30 cellular contexts compared by ENCODE assay signal in genomic region chr4:152556814-152557213, GRCh38. TPM values are rescaled to one million over a fixed set of nuclear protein-coding genes. Genes with fewer than 3 reads are reported as not detected.
A peak's percentile ranks its signal among the peaks of the same experiment; 100 is the strongest.
DNase-seq lines count a peak whose midpoint lies in the region; ATAC-seq and TF ChIP-seq lines count a peak whose summit lies in the region.
"Had no signal": no experiment of that assay in that cellular context is flagged by ENCODE, and none has a peak within 500 bp of the region (broad histone marks: within the 10 kb centered on the region; RNA-seq: fewer than 3 reads in every experiment).

No MANE protein-coding gene starts in this region.

- no peak overlapping the region for H3K27ac ChIP-seq in HEK293 (ENCODE audit: extremely low read depth, low read depth, low read length)
- H3K27ac ChIP-seq in PC-9: no peak overlapping the region
- H3K27ac ChIP-seq: coronary artery, psoas muscle, sigmoid colon, uterus had no signal

- no peaks in the 10 kb centered on the region for H3K27me3 Mint-ChIP-seq in activated CD4-positive, alpha-beta T cell treated with anti-CD3 and anti-CD28 coated beads for 36 hours
- H3K27me3 Mint-ChIP-seq in naive thymus-derived CD8-positive, alpha-beta T cell: no peaks in the 10 kb centered on the region
- H3K27me3 Mint-ChIP-seq: naive thymus-derived CD4-positive, alpha-beta T cell had no signal

- H3K9me3 Mint-ChIP-seq in activated CD4-positive, alpha-beta T cell treated with anti-CD3 and anti-CD28 coated beads for 36 hours (ENCODE audit: low read depth): no peaks in the 10 kb centered on the region
- no peaks in the 10 kb centered on the region for H3K9me3 Mint-ChIP-seq in naive thymus-derived CD8-positive, alpha-beta T cell
- H3K9me3 Mint-ChIP-seq: mesothelial cell of epicardium; T-helper 2 cell treated with Interferon-gamma antibody and Interleukin-4, amounts not matched to agents 5 μg/mL and 100 μg/mL, for 36 hours had no signal

- peak overlapping the region; percentile 61 for H3K4me2 ChIP-seq in PC-9

- no peak overlapping the region for H3K4me3 Mint-ChIP-seq in activated CD4-positive, alpha-beta T cell treated with anti-CD3 and anti-CD28 coated beads for 36 hours
- H3K4me3 Mint-ChIP-seq in naive thymus-derived CD8-positive, alpha-beta T cell: no peak overlapping the region
- H3K4me3 Mint-ChIP-seq: mesothelial cell of epicardium had no signal

- no peaks in the 10 kb centered on the region for H3K36me3 ChIP-seq in HEK293 (ENCODE audit: control insufficient read depth in 2 of 2, insufficient read depth in 1 of 2, low read length in 2 of 2)
- H3K36me3 ChIP-seq in PC-9 (ENCODE audit: low read depth): no peaks in the 10 kb centered on the region
- no peaks in the 10 kb centered on the region for H3K36me3 ChIP-seq in mucosa of descending colon (ENCODE audit: low read depth)
- H3K36me3 ChIP-seq: sigmoid colon, uterus had no signal

- no peaks in the 10 kb centered on the region for H3K27me3 ChIP-seq in PC-9 (ENCODE audit: insufficient read depth, low read depth)
- H3K27me3 ChIP-seq: sigmoid colon, uterus had no signal

- POLR2A ChIA-PET in activated CD4-positive, alpha-beta T cell treated with anti-CD3 and anti-CD28 coated beads for 36 hours (lab: Charles Lee): no interaction called here
- POLR2A ChIA-PET in HEK293 (lab: Yijun Ruan, JAX): no interaction called here
- POLR2A ChIA-PET in PC-9 (lab: Charles Lee; ENCODE audit: unreplicated experiment): no interaction called here
- POLR2A ChIA-PET in naive thymus-derived CD8-positive, alpha-beta T cell (lab: Charles Lee): interaction anchor here (5.5 kb wide), 1 partner anchor 20 kb away, joined by 68 read pairs; the partner anchor contains the start of gene FBXW7

- H3K4me1 ChIP-seq in HEK293 (ENCODE audit: control insufficient read depth, insufficient read depth, low read length) (no peaks in the 10 kb centered on the region), PC-9 (replicated peaks; ENCODE audit: insufficient read depth) (no peaks in the 10 kb centered on the region), mucosa of descending colon (ENCODE audit: low read depth) (no peaks in the 10 kb centered on the region)
- H3K4me1 ChIP-seq: psoas muscle, sigmoid colon, uterus had no signal

- ATAC-seq in activated CD4-positive, alpha-beta T cell treated with anti-CD3 and anti-CD28 coated beads for 36 hours: no peak
- no peak for ATAC-seq in naive thymus-derived CD8-positive, alpha-beta T cell
- ATAC-seq in HG03565 (IDR thresholded peaks at IDR 0.05; ENCODE audit: unreplicated experiment) (no peak), mucosa of descending colon (no peak)
- ATAC-seq: activated naive CD4-positive, alpha-beta T cell treated with anti-CD3 and anti-CD28 coated beads, Interleukin-2, amount 50 U/mL, for 72 hours; naive thymus-derived CD4-positive, alpha-beta T cell; psoas muscle; SK-N-SH treated with all-trans-retinoic acid at 6 μM for 48 hours had no signal

- intact Hi-C loops in activated CD4-positive, alpha-beta T cell treated with anti-CD3 and anti-CD28 coated beads for 36 hours (cut with DNase I, micrococcal nuclease): no loop called here
- intact Hi-C loops in PC-9 (cut with micrococcal nuclease; ENCODE audit: unreplicated experiment): no loop called here
- intact Hi-C loops in mucosa of descending colon (cut with DNase I, micrococcal nuclease): no loop called here

- TF ChIP-seq CTCF in HEK293 (tag by site-specific recombination; IDR thresholded peaks at IDR 0.05) (no peak), PC-9 (conservative IDR thresholded peaks at IDR 0.05) (no peak), mucosa of descending colon (IDR thresholded peaks at IDR 0.05) (no peak)

- no peak overlapping the region for H3K4me3 ChIP-seq in HEK293 (ENCODE audit: low read depth, low read length)
- peak overlapping the region; percentile 39; the same call in 1 of the 2 replicates for H3K4me3 ChIP-seq in PC-9
- no peak overlapping the region for H3K4me3 ChIP-seq in mucosa of descending colon
- H3K4me3 ChIP-seq: coronary artery, psoas muscle, sigmoid colon, uterus had no signal

- peaks cover 50% of the 10 kb centered on the region for H3K4me1 Mint-ChIP-seq in activated CD4-positive, alpha-beta T cell treated with anti-CD3 and anti-CD28 coated beads for 36 hours
- peaks cover 19 to 42% (median 39%) of the 10 kb centered on the region in 4 donors for H3K4me1 Mint-ChIP-seq in naive thymus-derived CD8-positive, alpha-beta T cell
- H3K4me1 Mint-ChIP-seq: mesothelial cell of epicardium had no signal

- no peaks in the 10 kb centered on the region for H3K79me2 ChIP-seq in PC-9 (ENCODE audit: low read depth)

- no TSS peak for BruUV-seq in PC-9 (replicated peaks; lab: Mats Ljungman, UMichigan)

- H3K36me3 Mint-ChIP-seq in activated CD4-positive, alpha-beta T cell treated with anti-CD3 and anti-CD28 coated beads for 36 hours (ENCODE audit: low read depth): no peaks in the 10 kb centered on the region
- no peaks in the 10 kb centered on the region for H3K36me3 Mint-ChIP-seq in naive thymus-derived CD8-positive, alpha-beta T cell
- H3K36me3 Mint-ChIP-seq: mesothelial cell of epicardium had no signal

- peak overlapping the region; percentile 44 for H3K27ac Mint-ChIP-seq in activated CD4-positive, alpha-beta T cell treated with anti-CD3 and anti-CD28 coated beads for 36 hours
- H3K27ac Mint-ChIP-seq in naive thymus-derived CD8-positive, alpha-beta T cell: peak overlapping the region in 7 of 10 donors; percentile 7 to 89 (median 72)
- H3K27ac Mint-ChIP-seq: mesothelial cell of epicardium had no signal

- CTCF ChIA-PET in activated CD4-positive, alpha-beta T cell treated with anti-CD3 and anti-CD28 coated beads for 36 hours (lab: Charles Lee): interaction anchor here (0.6 to 1.2 kb wide), 2 partner anchors 11 to 12 kb away, joined by 3 to 4 read pairs; no protein-coding TSS in a partner anchor
- CTCF ChIA-PET in HEK293 (lab: Yijun Ruan, JAX): no interaction called here
- CTCF ChIA-PET in PC-9 (lab: Charles Lee): interaction anchor here (0.6 kb wide), 1 partner anchor 21 kb away, joined by 6 read pairs; no protein-coding TSS in a partner anchor

- no peak for DNase-seq in activated CD4-positive, alpha-beta T cell treated with anti-CD3 and anti-CD28 coated beads for 36 hours
- no peak for DNase-seq in activated CD4-positive, alpha-beta T cell treated with anti-CD3 and anti-CD28 coated beads, Interleukin-2, amount 50 U/mL, for 48 hours
- DNase-seq in PC-9 (no peak), mucosa of descending colon (no peak), NCI-H2029 treated with DMSO at 0.1 percent for 48 hours (lab: John Stamatoyannopoulos, UW) (no peak)
- DNase-seq in naive thymus-derived CD8-positive, alpha-beta T cell: no peak
- DNase-seq: 8988T; activated CD4-positive, alpha-beta T cell treated with anti-CD3 and anti-CD28 coated beads for 48 hours; aorta; DMS79 treated with DMSO at 0.1 percent for 48 hours; effector memory CD4-positive, alpha-beta T cell; HCEC 1CT; head of caudate nucleus; IMR-90; kidney; naive thymus-derived CD4-positive, alpha-beta T cell; NCI-H2081 treated with DMSO at 0.1 percent for 48 hours; NCI-H82; occipital lobe; psoas muscle; sigmoid colon; stimulated activated naive CD4-positive, alpha-beta T cell treated with Interleukin-2 at 50 U/mL for 16 hours; uterus had no signal

- no peaks in the 10 kb centered on the region for H3K9me2 ChIP-seq in PC-9 (ENCODE audit: insufficient read depth)

- no peaks in the 10 kb centered on the region for H3F3A ChIP-seq in PC-9 (ENCODE audit: insufficient read depth, low read depth)

- H4K20me1 ChIP-seq in PC-9 (ENCODE audit: insufficient read depth): no peaks in the 10 kb centered on the region

- peak overlapping the region; percentile 66; the same call in 1 of the 2 replicates for H2AFZ ChIP-seq in PC-9

- no peaks in the 10 kb centered on the region for H3K9me3 ChIP-seq in HEK293 (ENCODE audit: control insufficient read depth, insufficient read depth, low read depth, low read length)
- H3K9me3 ChIP-seq in PC-9 (ENCODE audit: insufficient read depth, low read depth): no peaks in the 10 kb centered on the region
- H3K9me3 ChIP-seq in mucosa of descending colon: no peaks in the 10 kb centered on the region
- H3K9me3 ChIP-seq: psoas muscle, sigmoid colon, uterus had no signal

TF ChIP-seq in HEK293, 187 proteins besides CTCF, POLR2A, EP300 and RAD21:
- TF ChIP-seq ZFHX2 (tag by site-specific recombination; conservative IDR thresholded peaks at IDR 0.05): 0 out of 2 replicates have a peak, but pooled peaks have one; percentile 27
- no peak for TF ChIP-seq KLF9 (tag by site-specific recombination; IDR thresholded peaks at IDR 0.05; ENCODE audit: low read depth)

RNA-seq across cellular contexts. Expression of gene FBXW7, which starts 20.9 kb away (rescaled TPM):
- 10 to 100 TPM; 29.8 to 31.6 TPM for total RNA-seq in activated CD4-positive, alpha-beta T cell treated with anti-CD3 and anti-CD28 coated beads for 36 hours
- total RNA-seq in PC-9 (2021): 28.0 and 30.2 TPM in 2 replicates
- 100 to 1,000 TPM; 110 to 126 TPM for total RNA-seq in naive thymus-derived CD8-positive, alpha-beta T cell
- polyA plus RNA-seq in naive thymus-derived CD8-positive, alpha-beta T cell: 10 to 100 TPM; 30.0 to 41.4 (median 31.5) TPM
- 10 to 100 TPM; 38.5 to 48.6 (median 39.4) TPM for total RNA-seq in mucosa of descending colon
